Comparison of ENCODE assay signal across 19 cellular contexts in genomic region chr4:142550955-142551354, GRCh38.
DNase-seq lines count a peak whose midpoint lies in the region; ATAC-seq and TF ChIP-seq lines count a peak whose summit lies in the region.
"Had no signal": no experiment of that assay in that cellular context is flagged by ENCODE, and none has a peak within 500 bp of the region (broad histone marks: within the 10 kb centered on the region; RNA-seq: fewer than 3 reads in every experiment).

No MANE protein-coding gene starts in this region.

- intact Hi-C loops in Calu3 (cut with micrococcal nuclease; ENCODE audit: unreplicated experiment): loop anchor here (1.0 kb wide), 2 partner anchors 12 to 76 kb away; no protein-coding TSS in a partner anchor

- peak overlapping the region; percentile 99 for H3K27ac Mint-ChIP-seq in Calu3 (ENCODE audit: unreplicated experiment)
- H3K27ac Mint-ChIP-seq in GM23338: no peak overlapping the region
- H3K27ac Mint-ChIP-seq: H9 had no signal

- H3K36me3 ChIP-seq in GM23338 (ENCODE audit: insufficient read depth) (no peaks in the 10 kb centered on the region), mesodermal cell (ENCODE audit: control insufficient read depth, insufficient read depth, low read length) (no peaks in the 10 kb centered on the region)
- H3K36me3 ChIP-seq: heart right ventricle, left ventricle myocardium inferior, vagina had no signal

- no peaks in the 10 kb centered on the region for H4K20me1 ChIP-seq in GM23338 (replicated peaks; ENCODE audit: insufficient read depth)

- H3K27me3 ChIP-seq in GM23338 (ENCODE audit: insufficient read depth): no peaks in the 10 kb centered on the region
- H3K27me3 ChIP-seq: heart right ventricle, vagina had no signal

- H3K4me3 Mint-ChIP-seq in Calu3 (ENCODE audit: low read depth, unreplicated experiment) (no peak overlapping the region), GM23338 (no peak overlapping the region)
- H3K4me3 Mint-ChIP-seq: H9, neural crest cell had no signal

- H3K79me2 ChIP-seq in GM23338 (replicated peaks; ENCODE audit: insufficient read depth): no peaks in the 10 kb centered on the region

- H3K4me3 ChIP-seq in GM23338: no peak overlapping the region
- no peak overlapping the region for H3K4me3 ChIP-seq in mesodermal cell (ENCODE audit: extremely low read depth, insufficient read depth, low read length, poor library complexity, severe bottlenecking)
- H3K4me3 ChIP-seq: heart right ventricle, left ventricle myocardium inferior, vagina had no signal

- ATAC-seq in GM23338: no peak
- ATAC-seq: heart right ventricle, sciatic nerve had no signal

- H3K27ac ChIP-seq in GM23338 (ENCODE audit: low read depth) (no peak overlapping the region), mesodermal cell (ENCODE audit: low read depth, low read length, severe bottlenecking) (peak overlapping the region; percentile 64)
- H3K27ac ChIP-seq: heart right ventricle, left ventricle myocardium inferior, vagina had no signal

- H2AFZ ChIP-seq in GM23338: peak overlapping the region; percentile 53

- H3F3A ChIP-seq in GM23338 (replicated peaks; ENCODE audit: low read depth): no peaks in the 10 kb centered on the region

- H3K36me3 Mint-ChIP-seq in Calu3 (ENCODE audit: insufficient read depth, unreplicated experiment) (peaks cover 23% of the 10 kb centered on the region), GM23338 (ENCODE audit: low read depth) (no peaks in the 10 kb centered on the region)

- H3K27me3 Mint-ChIP-seq in Calu3 (ENCODE audit: unreplicated experiment) (no peaks in the 10 kb centered on the region), GM23338 (ENCODE audit: insufficient read depth, low read depth, poor library complexity) (no peaks in the 10 kb centered on the region)
- H3K27me3 Mint-ChIP-seq: CD4-positive, alpha-beta memory T cell had no signal

- TF ChIP-seq CTCF in Calu3 (IDR thresholded peaks at IDR 0.05; ENCODE audit: unreplicated experiment): no peak
- TF ChIP-seq CTCF in GM23338 (conservative IDR thresholded peaks at IDR 0.05; ENCODE audit: low read depth in 2 of 2): no peak

- POLR2A ChIA-PET in HEK293T (lab: Yijun Ruan, JAX): no interaction called here

- 89 to 100% methylated on average over 3 to 4 of the region's 5 CpGs for WGBS in mesodermal cell (ENCODE audit: insufficient coverage in 2 of 2), 2 experiments

- H3K9me2 ChIP-seq in GM23338 (ENCODE audit: insufficient read depth): no peaks in the 10 kb centered on the region; the same call in 1 of the 2 replicates

- H3K4me1 Mint-ChIP-seq in Calu3 (ENCODE audit: low read depth, unreplicated experiment) (peaks cover 64% of the 10 kb centered on the region), GM23338 (peaks cover 15% of the 10 kb centered on the region)

- TSS peak; percentile 77 for BruUV-seq in Calu3 (replicated peaks; lab: Mats Ljungman, UMichigan)

- H3K9me3 Mint-ChIP-seq in Calu3 (ENCODE audit: low read depth, unreplicated experiment) (peaks cover 5% of the 10 kb centered on the region), GM23338 (no peaks in the 10 kb centered on the region)
- H3K9me3 Mint-ChIP-seq: H9, neural crest cell had no signal

- no peak overlapping the region for H3K4me2 ChIP-seq in GM23338

- peaks cover 9% of the 10 kb centered on the region; the same call in 1 of the 2 replicates for H3K4me1 ChIP-seq in GM23338 (ENCODE audit: insufficient read depth)
- peaks cover 21% of the 10 kb centered on the region for H3K4me1 ChIP-seq in mesodermal cell (ENCODE audit: control insufficient read depth, insufficient read depth, low read length, poor library complexity, severe bottlenecking)
- H3K4me1 ChIP-seq: vagina had no signal

- DNase-seq in Calu3 (no peak), GM23338 (ENCODE audit: low spot score) (no peak), RPMI7951 (ENCODE audit: low read depth) (peak; percentile 49), HUDEP-2 (lab: John Stamatoyannopoulos, UW; ENCODE audit: unreplicated experiment in 76 of 76) (no peak), HEK293T (ENCODE audit: extremely low spot score) (no peak), HCEC 1CT (no peak)
- DNase-seq: amniotic stem cell; CD4-positive, alpha-beta memory T cell; erythroblast; H9; heart right ventricle; Karpas-422; left ventricle myocardium inferior; NCI-H1930; stimulated activated naive CD4-positive, alpha-beta T cell had no signal

- CTCF ChIA-PET in Calu3 (lab: Charles Lee): no interaction called here
- CTCF ChIA-PET in HEK293T (lab: Yijun Ruan, JAX): no interaction called here

- no peaks in the 10 kb centered on the region for H3K9me3 ChIP-seq in mesodermal cell (ENCODE audit: control insufficient read depth, low read length)
- H3K9me3 ChIP-seq: heart right ventricle, left ventricle myocardium inferior, vagina had no signal

TF ChIP-seq in GM23338, 12 proteins besides CTCF, POLR2A, EP300 and RAD21 (continues in another document):
- TF ChIP-seq ETS1 (IDR thresholded peaks at IDR 0.05): no peak
- TF ChIP-seq POLR2AphosphoS5 (IDR thresholded peaks at IDR 0.05; ENCODE audit: low read depth): no peak
- no peak for TF ChIP-seq NANOG (IDR thresholded peaks at IDR 0.05; ENCODE audit: borderline replicate concordance)
- TF ChIP-seq EZH2phosphoT487 (IDR thresholded peaks at IDR 0.05; ENCODE audit: unreplicated experiment): no peak
- no peak for TF ChIP-seq STAT1 (IDR thresholded peaks at IDR 0.05; ENCODE audit: unreplicated experiment)

TF ChIP-seq in HEK293T, 16 proteins besides CTCF, POLR2A, EP300 and RAD21:
- TF ChIP-seq FOXK2 (IDR thresholded peaks at IDR 0.05) (no peak), FOXA1 (IDR thresholded peaks at IDR 0.05) (no peak), TARDBP (IDR thresholded peaks at IDR 0.05) (no peak), BHLHE40 (IDR thresholded peaks at IDR 0.05; ENCODE audit: borderline replicate concordance) (no peak), ZNF384 (IDR thresholded peaks at IDR 0.05) (no peak), L3MBTL2 (conservative IDR thresholded peaks at IDR 0.05) (no peak)
